ENCODE assay signal across 21 cellular contexts in the genomic region with DNA sequence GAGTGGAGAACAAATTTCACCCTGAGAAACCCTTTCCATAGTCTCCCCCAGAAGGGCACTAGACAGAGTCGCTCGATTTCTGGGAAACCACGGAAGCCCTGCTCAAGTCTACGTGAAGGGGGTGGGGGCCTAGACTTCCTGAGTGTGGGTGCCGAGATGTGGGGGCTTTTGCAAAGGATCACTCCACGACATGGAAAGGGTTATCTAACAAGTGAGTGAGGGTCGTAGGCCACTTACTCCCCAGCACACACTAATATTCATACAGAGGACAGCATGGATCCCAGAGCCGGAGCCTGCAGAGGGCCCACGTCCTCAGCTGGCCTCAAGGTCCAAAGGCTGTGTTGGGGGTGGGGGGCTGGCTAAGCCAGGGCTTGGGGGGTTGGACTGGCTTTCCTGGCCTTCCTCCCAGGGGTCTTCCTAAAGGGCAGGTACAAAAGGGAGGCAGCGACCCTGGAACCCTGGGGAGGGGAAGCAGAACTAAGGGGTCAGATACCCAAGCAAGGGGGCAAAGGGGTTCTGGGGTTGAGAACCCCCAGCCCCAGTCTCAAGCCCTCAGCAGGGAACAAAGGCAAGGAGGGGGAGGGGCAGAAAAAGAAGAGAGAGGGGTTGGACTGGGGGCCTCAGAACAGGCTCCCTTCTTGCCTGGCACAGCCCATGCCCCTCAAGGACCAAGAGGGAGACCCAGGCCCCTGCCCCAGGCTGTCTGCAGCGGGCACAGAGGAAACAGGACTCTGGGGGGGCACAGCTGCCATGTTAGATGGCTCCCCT. TPM values are rescaled to one million over a fixed set of nuclear protein-coding genes. Genes with fewer than 3 reads are reported as not detected.
"Had no signal": no experiment of that assay in that cellular context is flagged by ENCODE, and none has a peak within 500 bp of the region (broad histone marks: within the 10 kb centered on the region; RNA-seq: fewer than 3 reads in every experiment).

No MANE protein-coding gene starts in this region.

- H3K4me3 ChIP-seq: left lung, pancreas had no signal

- ATAC-seq: left lung; pancreas; stimulated activated effector memory CD8-positive, alpha-beta T cell treated with anti-CD3 and anti-CD28 coated beads, Interleukin-12 subunit alpha, Interleukin-12 subunit beta, amount 100 ng/mL, for 72 hours; T-helper 17 cell had no signal

- H3K4me3 Mint-ChIP-seq: stimulated activated effector memory CD8-positive, alpha-beta T cell treated with anti-CD3 and anti-CD28 coated beads, Interleukin-12 subunit alpha, Interleukin-12 subunit beta, amount 100 ng/mL, for 72 hours; T-helper 17 cell had no signal

- H3K9me3 Mint-ChIP-seq: stimulated activated effector memory CD8-positive, alpha-beta T cell treated with anti-CD3 and anti-CD28 coated beads, Interleukin-12 subunit alpha, Interleukin-12 subunit beta, amount 100 ng/mL, for 72 hours had no signal

- H3K27ac Mint-ChIP-seq: stimulated activated effector memory CD8-positive, alpha-beta T cell treated with anti-CD3 and anti-CD28 coated beads, Interleukin-12 subunit alpha, Interleukin-12 subunit beta, amount 100 ng/mL, for 72 hours; T-helper 17 cell had no signal

- H3K27me3 ChIP-seq: testis had no signal

- DNase-seq: activated CD4-positive, alpha-beta T cell treated with anti-CD3 and anti-CD28 coated beads for 48 hours; activated CD8-positive, alpha-beta memory T cell treated with anti-CD3 and anti-CD28 coated beads, Interleukin-2, amount 50 U/mL, for 48 hours; activated effector memory CD4-positive, alpha-beta T cell treated with anti-CD3 and anti-CD28 coated beads, Interleukin-2, amount 50 U/mL, for 16 hours; activated naive CD4-positive, alpha-beta T cell treated with anti-CD3 and anti-CD28 coated beads, Interleukin-2, amount 50 U/mL, for 16 hours; activated T-cell treated with anti-CD3 and anti-CD28 coated beads, Interleukin-2, amount 50 U/mL, for 48 hours; aorta; cortex of kidney; left lung; pancreas; sigmoid colon; stimulated activated CD4-positive, alpha-beta T cell treated with anti-CD3 and anti-CD28 coated beads, Interleukin-4, amount 100 ng/mL, for 24 hours; T-helper 17 cell; testis; upper lobe of left lung had no signal

- H3K9me3 ChIP-seq: breast epithelium, left lung, pancreas, sigmoid colon, testis, upper lobe of left lung had no signal

- H3K27ac ChIP-seq: breast epithelium, left lung, pancreas, sigmoid colon, testis, upper lobe of left lung had no signal

- H3K36me3 ChIP-seq: breast epithelium, left lung, pancreas, sigmoid colon, upper lobe of left lung had no signal

- H3K4me1 ChIP-seq: breast epithelium, pancreas, testis had no signal

RNA-seq across cellular contexts. Expression of a gene that starts 1.6 kb away (rescaled TPM):
- total RNA-seq: aorta, breast epithelium, frontal cortex, kidney epithelial cell, left lung, lung microvascular endothelial cell, myocyte, pancreas, T-helper 17 cell, upper lobe of left lung had no signal
- polyA plus RNA-seq: aorta, esophagus, pancreas, sigmoid colon had no signal
